In the genomic region with DNA sequence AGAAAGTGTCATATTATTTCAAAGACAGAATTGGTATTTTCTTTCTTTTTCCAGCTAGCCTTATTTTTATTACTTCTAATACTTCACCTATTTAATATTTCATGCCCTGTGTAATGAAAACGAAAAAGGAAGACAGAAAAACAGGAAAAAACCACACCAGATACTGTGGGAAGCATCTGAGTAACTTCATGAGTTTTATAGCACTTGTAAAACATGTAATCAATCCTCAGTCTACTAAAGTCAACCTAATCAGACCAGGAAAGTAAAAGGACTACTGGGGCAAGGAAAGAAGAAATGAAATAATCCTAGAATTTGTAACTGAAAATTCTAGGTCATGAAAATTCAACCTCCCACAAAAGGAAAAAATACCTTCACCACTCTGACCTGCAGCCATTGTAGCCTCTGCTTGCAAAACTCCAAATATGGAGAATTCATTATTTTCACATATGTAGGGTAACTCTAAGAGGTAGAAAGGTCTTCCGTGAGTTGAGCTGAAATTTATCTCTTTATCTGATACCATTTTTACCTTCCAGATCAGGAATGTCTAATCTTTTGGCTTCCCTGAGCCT, we compare ENCODE assay signal across 22 cellular contexts. TPM values are rescaled to one million over a fixed set of nuclear protein-coding genes. Genes with fewer than 3 reads are reported as not detected.
DNase-seq lines count a peak whose midpoint lies in the region; ATAC-seq, FAIRE-seq and TF ChIP-seq lines count a peak whose summit lies in the region.
"Had no signal": no experiment of that assay in that cellular context is flagged by ENCODE, and none has a peak within 500 bp of the region (broad histone marks: within the 10 kb centered on the region; RNA-seq: fewer than 3 reads in every experiment).

No MANE protein-coding gene starts in this region.

- H4K20me1 ChIP-seq in mammary epithelial cell (ENCODE audit: insufficient read depth, low read length): no peaks in the 10 kb centered on the region

- peak; percentile 77 for FAIRE-seq in colon (lab: Jason Lieb, UNC)
- peak; percentile 78 for FAIRE-seq in islet of Langerhans (lab: Jason Lieb, UNC)
- FAIRE-seq in small intestine (lab: Jason Lieb, UNC): no peak
- FAIRE-seq: GM12891, GM18507, HepG2 had no signal

- H3K9me3 Mint-ChIP-seq in activated CD4-positive, alpha-beta T cell treated with anti-CD3 and anti-CD28 coated beads for 36 hours (ENCODE audit: low read depth): no peaks in the 10 kb centered on the region
- no peaks in the 10 kb centered on the region for H3K9me3 Mint-ChIP-seq in glutamatergic neuron (ENCODE audit: unreplicated experiment)

- ATAC-seq in activated CD4-positive, alpha-beta T cell treated with anti-CD3 and anti-CD28 coated beads for 36 hours: no peak
- no peak for ATAC-seq in GM18511 (IDR thresholded peaks at IDR 0.05; ENCODE audit: unreplicated experiment)
- ATAC-seq: HepG2 had no signal

- no peak for DNase-seq in activated CD4-positive, alpha-beta T cell treated with anti-CD3 and anti-CD28 coated beads for 36 hours
- no peak for DNase-seq in activated CD4-positive, alpha-beta T cell treated with anti-CD3 and anti-CD28 coated beads, Interleukin-2, amount 50 U/mL, for 4 hours
- DNase-seq in small intestine (peak; percentile 49), mammary epithelial cell (no peak), glutamatergic neuron (no peak)
- DNase-seq: 8988T, COR-L47, DMS153, KBM-7, NCI-H1105 treated with DMSO at 0.1 percent for 48 hours, NCI-H1694 treated with DMSO at 0.1 percent for 48 hours, NCI-H2107, NCI-H510A, NCI-H774, SHP77 had no signal

- no peaks in the 10 kb centered on the region for H3K79me2 ChIP-seq in mammary epithelial cell (ENCODE audit: insufficient read depth, low read length)

- no TSS peak for BruUV-seq in mammary epithelial cell (replicated peaks; lab: Mats Ljungman, UMichigan)

- H3K4me3 Mint-ChIP-seq in activated CD4-positive, alpha-beta T cell treated with anti-CD3 and anti-CD28 coated beads for 36 hours: no peak overlapping the region
- no peak overlapping the region for H3K4me3 Mint-ChIP-seq in glutamatergic neuron (ENCODE audit: unreplicated experiment)
- H3K4me3 Mint-ChIP-seq: B cell had no signal

- no peak overlapping the region for H3K4me2 ChIP-seq in mammary epithelial cell (ENCODE audit: insufficient read depth, low read depth, low read length)

- CTCF ChIA-PET in activated CD4-positive, alpha-beta T cell treated with anti-CD3 and anti-CD28 coated beads for 36 hours (lab: Charles Lee): interaction anchor here (0.7 kb wide), 1 partner anchor 14 kb away, joined by 3 read pairs; no protein-coding TSS in a partner anchor
- CTCF ChIA-PET in mammary epithelial cell (lab: Charles Lee; ENCODE audit: low non-redundant PET): no interaction called here

- dilution Hi-C loops in mammary epithelial cell (cut with HindIII; ENCODE audit: low sequenced_read_pairs): no loop called here

- H3K27me3 Mint-ChIP-seq in activated CD4-positive, alpha-beta T cell treated with anti-CD3 and anti-CD28 coated beads for 36 hours: no peaks in the 10 kb centered on the region
- H3K27me3 Mint-ChIP-seq in glutamatergic neuron (ENCODE audit: unreplicated experiment): no peaks in the 10 kb centered on the region
- H3K27me3 Mint-ChIP-seq: B cell had no signal

- no peak overlapping the region for H2AFZ ChIP-seq in mammary epithelial cell (ENCODE audit: low read depth, low read length)

- POLR2A ChIA-PET in activated CD4-positive, alpha-beta T cell treated with anti-CD3 and anti-CD28 coated beads for 36 hours (lab: Charles Lee): no interaction called here

- H3K9me3 ChIP-seq in small intestine (ENCODE audit: control insufficient read depth, low read depth) (no peaks in the 10 kb centered on the region), mammary epithelial cell (replicated peaks; ENCODE audit: insufficient read depth, low read length) (no peaks in the 10 kb centered on the region)

- in situ Hi-C loops in mammary epithelial cell (cut with MboI; ENCODE audit: low sequenced_read_pairs in 2 of 2): loop anchor here in 1 of 2 donors (25.0 kb wide), 1 partner anchor 214 kb away; no protein-coding TSS in a partner anchor

- peaks cover 13% of the 10 kb centered on the region for H3K4me1 Mint-ChIP-seq in activated CD4-positive, alpha-beta T cell treated with anti-CD3 and anti-CD28 coated beads for 36 hours
- H3K4me1 Mint-ChIP-seq in glutamatergic neuron (ENCODE audit: low read depth, unreplicated experiment): no peaks in the 10 kb centered on the region

- H3K27ac Mint-ChIP-seq in activated CD4-positive, alpha-beta T cell treated with anti-CD3 and anti-CD28 coated beads for 36 hours: peak overlapping the region; percentile 26
- no peak overlapping the region for H3K27ac Mint-ChIP-seq in glutamatergic neuron (ENCODE audit: unreplicated experiment)
- H3K27ac Mint-ChIP-seq: B cell had no signal

- H3K27me3 ChIP-seq in small intestine (ENCODE audit: control insufficient read depth in 2 of 2, insufficient read depth in 2 of 2, low read length in 2 of 2) (no peaks in the 10 kb centered on the region), mammary epithelial cell (ENCODE audit: insufficient read depth, low read length) (no peaks in the 10 kb centered on the region)

- H3K4me1 ChIP-seq in small intestine (ENCODE audit: control insufficient read depth in 2 of 2, insufficient read depth in 1 of 2, low read depth in 1 of 2, low read length in 1 of 2) (peaks cover 0 to 2% of the 10 kb centered on the region in 2 donors), mammary epithelial cell (ENCODE audit: insufficient read depth, low read length) (peaks cover 6% of the 10 kb centered on the region)

- H3K36me3 Mint-ChIP-seq in activated CD4-positive, alpha-beta T cell treated with anti-CD3 and anti-CD28 coated beads for 36 hours (ENCODE audit: low read depth): peaks cover 32% of the 10 kb centered on the region
- peaks cover 6% of the 10 kb centered on the region for H3K36me3 Mint-ChIP-seq in glutamatergic neuron (ENCODE audit: unreplicated experiment)

- H3K36me3 ChIP-seq in small intestine (ENCODE audit: control insufficient read depth in 2 of 2, insufficient read depth in 2 of 2, low read length in 2 of 2) (peaks cover 0 to 5% of the 10 kb centered on the region in 2 donors), mammary epithelial cell (ENCODE audit: insufficient read depth, low read length) (peaks cover 8% of the 10 kb centered on the region)

- intact Hi-C loops in activated CD4-positive, alpha-beta T cell treated with anti-CD3 and anti-CD28 coated beads for 36 hours (cut with DNase I, micrococcal nuclease): no loop called here
- intact Hi-C loops in mammary epithelial cell (cut with micrococcal nuclease): no loop called here

- TF ChIP-seq CTCF in mammary epithelial cell (conservative IDR thresholded peaks at IDR 0.05 in 1 of 2, IDR thresholded peaks at IDR 0.05 in 1 of 2; ENCODE audit: extremely low read depth in 1 of 2, insufficient read depth in 1 of 2, low read depth in 1 of 2, low read length in 2 of 2) (no peak), glutamatergic neuron (IDR thresholded peaks at IDR 0.05; ENCODE audit: partially characterized antibody, unreplicated experiment) (no peak)

- WGBS in small intestine, 3 donors: 26 to 70% (median 38%) methylated on average over 2 of the region's 2 CpGs
- WGBS in mammary epithelial cell (ENCODE audit: low coverage, missing lambda C conversion rate): 88% methylated on average over 2 of the region's 2 CpGs

- no peak overlapping the region for H3K9ac ChIP-seq in mammary epithelial cell (ENCODE audit: insufficient read depth, low read length)

- H3K4me3 ChIP-seq in small intestine (ENCODE audit: low read depth in 1 of 2, low read length in 2 of 2) (no peak overlapping the region), mammary epithelial cell (replicated peaks in 1 of 3; ENCODE audit: insufficient read depth in 1 of 3, low read depth in 2 of 3, low read length in 3 of 3) (no peak overlapping the region)

- H3K27ac ChIP-seq in small intestine (ENCODE audit: low read depth in 1 of 2, low read length in 1 of 2): peak overlapping the region in 1 of 2 donors; percentile 44
- H3K27ac ChIP-seq in mammary epithelial cell (ENCODE audit: insufficient read depth, low read depth, low read length): no peak overlapping the region

RNA-seq across cellular contexts. Expression of a gene that starts 34.7 kb away (rescaled TPM):
- total RNA-seq in activated CD4-positive, alpha-beta T cell treated with anti-CD3 and anti-CD28 coated beads for 36 hours: 10 to 100 TPM; 27.7 to 32.0 TPM
- 1 to 10 TPM; 4.9 to 6.7 (median 6.7) TPM for polyA plus RNA-seq in small intestine
- total RNA-seq in mammary epithelial cell: 10 to 100 TPM; 18.8 to 27.6 TPM
- 10.7 TPM for polyA plus RNA-seq in mammary epithelial cell
- polyA minus RNA-seq in mammary epithelial cell: 34.1 TPM
- 20.8 TPM for total RNA-seq in glutamatergic neuron (ENCODE audit: unreplicated experiment)
